Comparison of ENCODE assay signal across 33 cellular contexts in the genomic region with DNA sequence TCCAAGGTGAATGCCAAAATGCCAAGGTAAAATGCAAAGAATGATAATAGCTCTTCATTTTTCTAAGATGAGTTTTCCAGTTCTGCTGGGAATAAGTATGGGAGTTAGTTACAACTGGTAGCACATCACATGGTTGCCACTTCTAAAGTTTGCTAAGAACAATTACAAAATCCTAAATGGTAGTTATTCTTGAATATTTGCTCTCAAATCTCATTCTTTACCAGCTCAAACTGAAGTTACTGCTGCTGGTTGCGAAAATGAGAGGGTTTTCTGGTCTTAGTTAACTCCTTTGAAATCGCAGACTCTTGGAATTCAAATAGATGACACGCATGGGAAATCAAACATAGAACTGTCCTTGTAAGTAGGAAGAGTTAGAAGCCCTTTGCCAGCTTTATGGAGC.
"Had no signal": no experiment of that assay in that cellular context is flagged by ENCODE, and none has a peak within 500 bp of the region (broad histone marks: within the 10 kb centered on the region; RNA-seq: fewer than 3 reads in every experiment).

No MANE protein-coding gene starts in this region.

- ATAC-seq: activated T-cell treated with anti-CD3 and anti-CD28 coated beads, Interleukin-2, amount 50 U/mL, for 72 hours; esophagus mucosa; gastrocnemius medialis; left ventricle myocardium superior; stimulated activated naive B cell treated with anti-CD40 and anti-IgM and Interleukin-4, amounts not matched to agents 10 μg/mL and 1 μg/mL and 100 μg/mL, for 72 hours had no signal

- H3K4me3 Mint-ChIP-seq: activated naive CD8-positive, alpha-beta T cell; activated T-cell treated with anti-CD3 and anti-CD28 coated beads, Interleukin-2, amount 50 U/mL, for 72 hours; brain; nephron progenitor cell; stimulated activated naive B cell treated with anti-CD40 and anti-IgM and Interleukin-4, amounts not matched to agents 10 μg/mL and 1 μg/mL and 100 μg/mL, for 72 hours; T-helper 2 cell treated with Interferon-gamma antibody and Interleukin-4, amounts not matched to agents 5 μg/mL and 100 μg/mL, for 36 hours had no signal

- H3K9me3 ChIP-seq: adrenal gland, gastrocnemius medialis, neutrophil, ovary, sigmoid colon, stomach, thyroid gland had no signal

- H3K36me3 ChIP-seq: adrenal gland, cardiac muscle cell, gastrocnemius medialis, neutrophil, ovary, sigmoid colon, stomach, thyroid gland had no signal

- H3K36me3 Mint-ChIP-seq: activated naive CD8-positive, alpha-beta T cell; brain; stimulated activated naive B cell treated with anti-CD40 and anti-IgM and Interleukin-4, amounts not matched to agents 10 μg/mL and 1 μg/mL and 100 μg/mL, for 72 hours had no signal

- FAIRE-seq: endothelial cell of umbilical vein, islet of Langerhans had no signal

- H3K9me3 Mint-ChIP-seq: activated T-cell treated with anti-CD3 and anti-CD28 coated beads, Interleukin-2, amount 50 U/mL, for 72 hours; T-helper 2 cell treated with Interferon-gamma antibody and Interleukin-4, amounts not matched to agents 5 μg/mL and 100 μg/mL, for 36 hours had no signal

- DNase-seq: activated CD4-positive, alpha-beta T cell treated with anti-CD3 and anti-CD28 coated beads for 4 hours; activated CD4-positive, alpha-beta T cell treated with anti-CD3 and anti-CD28 coated beads, Interleukin-2, amount 50 U/mL, for 4 hours; activated effector memory CD4-positive, alpha-beta T cell treated with Interleukin-2 at 50 U/mL for 16 hours; activated naive CD4-positive, alpha-beta T cell treated with Interleukin-2 at 50 U/mL for 16 hours; activated T-cell treated with anti-CD3 and anti-CD28 coated beads for 4 hours; activated T-cell treated with anti-CD3 and anti-CD28 coated beads, Interleukin-2, amount 50 U/mL, for 72 hours; adrenal gland; aorta; dorsolateral prefrontal cortex; gastrocnemius medialis; glutamatergic neuron; left ventricle myocardium superior; nephron progenitor cell; ovary; retina; sigmoid colon; stimulated activated CD4-positive, alpha-beta T cell treated with anti-CD3 and anti-CD28 coated beads, Interleukin-15, amount 100 ng/mL, for 24 hours; stimulated activated CD4-positive, alpha-beta T cell treated with anti-CD3 and anti-CD28 coated beads, Interleukin-2, amount 100 ng/mL, for 24 hours; stimulated activated naive B cell treated with anti-CD40 and anti-IgM and Interleukin-4, amounts not matched to agents 10 μg/mL and 1 μg/mL and 100 μg/mL, for 72 hours; stomach; T-helper 1 cell; thyroid gland had no signal

- H3K27ac Mint-ChIP-seq: activated naive CD8-positive, alpha-beta T cell; activated T-cell treated with anti-CD3 and anti-CD28 coated beads, Interleukin-2, amount 50 U/mL, for 72 hours; brain; nephron progenitor cell; progenitor cell of endocrine pancreas; stimulated activated naive B cell treated with anti-CD40 and anti-IgM and Interleukin-4, amounts not matched to agents 10 μg/mL and 1 μg/mL and 100 μg/mL, for 72 hours; T-helper 2 cell treated with Interferon-gamma antibody and Interleukin-4, amounts not matched to agents 5 μg/mL and 100 μg/mL, for 36 hours had no signal

- H3K27me3 Mint-ChIP-seq: progenitor cell of endocrine pancreas had no signal

- H3K27ac ChIP-seq: adrenal gland, cardiac muscle cell, coronary artery, dorsolateral prefrontal cortex, gastrocnemius medialis, neutrophil, ovary, sigmoid colon, thyroid gland, VCaP had no signal

- H3K4me1 ChIP-seq: adrenal gland, gastrocnemius medialis had no signal

- H3K4me3 ChIP-seq: adrenal gland, cardiac muscle cell, coronary artery, dorsolateral prefrontal cortex, gastrocnemius medialis, ovary, sigmoid colon, stomach, thyroid gland had no signal

- H3K27me3 ChIP-seq: adrenal gland, cardiac muscle cell, gastrocnemius medialis, ovary, sigmoid colon, stomach, thyroid gland had no signal

- H3K4me1 Mint-ChIP-seq: brain; stimulated activated naive B cell treated with anti-CD40 and anti-IgM and Interleukin-4, amounts not matched to agents 10 μg/mL and 1 μg/mL and 100 μg/mL, for 72 hours had no signal
